Comparison of ENCODE assay signal across 15 cellular contexts in genomic region chr12:92537235-92537960, GRCh38.
DNase-seq lines count a peak whose midpoint lies in the region; ATAC-seq, FAIRE-seq and TF ChIP-seq lines count a peak whose summit lies in the region.
"Had no signal": no experiment of that assay in that cellular context is flagged by ENCODE, and none has a peak within 500 bp of the region (broad histone marks: within the 10 kb centered on the region; RNA-seq: fewer than 3 reads in every experiment).

No MANE protein-coding gene starts in this region.

- H3K9ac ChIP-seq in astrocyte (ENCODE audit: low read length) = no peak overlapping the region

- peak in 1 of 2 donors; percentile 68 for DNase-seq in cardiac muscle cell (ENCODE audit: low read depth in 1 of 2, low spot score in 1 of 2)
- no peak for DNase-seq in right cardiac atrium
- peak; percentile 43 for DNase-seq in MV-4-11 (lab: John Stamatoyannopoulos, UW)
- peak; percentile 33 for DNase-seq in astrocyte (ENCODE audit: low read depth)
- no peak for DNase-seq in H54 (ENCODE audit: insufficient read length, low spot score)
- no peak for DNase-seq in OCI-M2 (lab: John Stamatoyannopoulos, UW; ENCODE audit: unreplicated experiment)
- DNase-seq: caudate nucleus; hippocampal formation; NCI-H2227 treated with DMSO at 0.1 percent for 48 hours; stimulated activated CD4-positive, alpha-beta T cell treated with anti-CD3 and anti-CD28 coated beads, Interleukin-2, amount 100 ng/mL, for 48 hours; stimulated activated naive CD8-positive, alpha-beta T cell treated with anti-CD3 and anti-CD28 coated beads, Interleukin-15, Interleukin-2, amounts not matched to agents 100 U/mL and 50 U/mL, for 24 hours had no signal

- no peak overlapping the region for H3K4me2 ChIP-seq in astrocyte (ENCODE audit: low read length)

- H4K20me1 ChIP-seq in astrocyte (ENCODE audit: insufficient read depth, low read length) = no peaks in the 10 kb centered on the region

- no peak for TF ChIP-seq POLR2A in H54 (IDR thresholded peaks at IDR 0.05; ENCODE audit: low read depth, low read length)

- H3K4me3 ChIP-seq in cardiac muscle cell (no peak overlapping the region), right cardiac atrium (ENCODE audit: low read length) (no peak overlapping the region), astrocyte (ENCODE audit: insufficient read depth, low read depth, low read length) (no peak overlapping the region)

- H3K27me3 Mint-ChIP-seq in astrocyte (ENCODE audit: low read depth, unreplicated experiment) = no peaks in the 10 kb centered on the region
- no peaks in the 10 kb centered on the region for H3K27me3 Mint-ChIP-seq in stimulated activated memory B cell treated with anti-CD40 and anti-IgM and Interleukin-4, amounts not matched to agents 10 μg/mL and 1 μg/mL and 100 μg/mL, for 72 hours
- H3K27me3 Mint-ChIP-seq: memory B cell had no signal

- H3K36me3 ChIP-seq in cardiac muscle cell (no peaks in the 10 kb centered on the region), astrocyte (ENCODE audit: insufficient read depth, low read length) (no peaks in the 10 kb centered on the region)

- H3K4me1 ChIP-seq in cardiac muscle cell (ENCODE audit: low read depth) (peaks cover 10% of the 10 kb centered on the region), right cardiac atrium (ENCODE audit: control insufficient read depth, insufficient read depth, low read length) (peaks cover 13% of the 10 kb centered on the region), astrocyte (ENCODE audit: insufficient read depth, low read length) (peaks cover 12% of the 10 kb centered on the region)

- no peaks in the 10 kb centered on the region for H3K79me2 ChIP-seq in astrocyte (ENCODE audit: insufficient read depth, low read length)

- no peaks in the 10 kb centered on the region for H3K36me3 Mint-ChIP-seq in astrocyte (ENCODE audit: low read depth, unreplicated experiment)
- H3K36me3 Mint-ChIP-seq in stimulated activated memory B cell treated with anti-CD40 and anti-IgM and Interleukin-4, amounts not matched to agents 10 μg/mL and 1 μg/mL and 100 μg/mL, for 72 hours = no peaks in the 10 kb centered on the region
- H3K36me3 Mint-ChIP-seq: memory B cell had no signal

- H3K27ac Mint-ChIP-seq in astrocyte (ENCODE audit: unreplicated experiment) = peak overlapping the region; percentile 0
- H3K27ac Mint-ChIP-seq in stimulated activated memory B cell treated with anti-CD40 and anti-IgM and Interleukin-4, amounts not matched to agents 10 μg/mL and 1 μg/mL and 100 μg/mL, for 72 hours = peak overlapping the region; percentile 95
- H3K27ac Mint-ChIP-seq: memory B cell had no signal

- TF ChIP-seq CTCF in cardiac muscle cell (IDR thresholded peaks at IDR 0.05; ENCODE audit: low read depth, low read length) (no peak), astrocyte (IDR thresholded peaks at IDR 0.05; ENCODE audit: insufficient read depth, low read depth, low read length) (no peak)

- no peak for FAIRE-seq in astrocyte (lab: Jason Lieb, UNC)
- no peak for FAIRE-seq in H54 (lab: Jason Lieb, UNC)

- H3K9me3 ChIP-seq in cardiac muscle cell (ENCODE audit: low read depth) (no peaks in the 10 kb centered on the region), right cardiac atrium (ENCODE audit: control insufficient read depth, low read length) (peaks cover 1% of the 10 kb centered on the region), astrocyte (ENCODE audit: insufficient read depth, low read depth, low read length) (no peaks in the 10 kb centered on the region)

- peaks cover 1% of the 10 kb centered on the region for H3K9me3 Mint-ChIP-seq in astrocyte (ENCODE audit: unreplicated experiment)
- no peaks in the 10 kb centered on the region for H3K9me3 Mint-ChIP-seq in stimulated activated memory B cell treated with anti-CD40 and anti-IgM and Interleukin-4, amounts not matched to agents 10 μg/mL and 1 μg/mL and 100 μg/mL, for 72 hours
- H3K9me3 Mint-ChIP-seq: memory B cell had no signal

- peaks cover 24% of the 10 kb centered on the region for H3K4me1 Mint-ChIP-seq in astrocyte (ENCODE audit: low read depth, unreplicated experiment)
- H3K4me1 Mint-ChIP-seq in stimulated activated memory B cell treated with anti-CD40 and anti-IgM and Interleukin-4, amounts not matched to agents 10 μg/mL and 1 μg/mL and 100 μg/mL, for 72 hours = peaks cover 76% of the 10 kb centered on the region

- no peak overlapping the region for H2AFZ ChIP-seq in astrocyte (ENCODE audit: low read depth, low read length)

- WGBS in right cardiac atrium = 87% methylated on average over 3 of the region's 3 CpGs

- H3K4me3 Mint-ChIP-seq in astrocyte (ENCODE audit: unreplicated experiment) = no peak overlapping the region
- H3K4me3 Mint-ChIP-seq in stimulated activated memory B cell treated with anti-CD40 and anti-IgM and Interleukin-4, amounts not matched to agents 10 μg/mL and 1 μg/mL and 100 μg/mL, for 72 hours = no peak overlapping the region
- H3K4me3 Mint-ChIP-seq: memory B cell had no signal

- ATAC-seq in right cardiac atrium (no peak), GM21360 (IDR thresholded peaks at IDR 0.05; ENCODE audit: unreplicated experiment) (no peak)
- ATAC-seq in stimulated activated memory B cell treated with anti-CD40 and anti-IgM and Interleukin-4, amounts not matched to agents 10 μg/mL and 1 μg/mL and 100 μg/mL, for 72 hours = no peak
- ATAC-seq: stimulated activated naive CD8-positive, alpha-beta T cell treated with anti-CD3 and anti-CD28 coated beads, Interleukin-15, Interleukin-2, amounts not matched to agents 100 U/mL and 50 U/mL, for 24 hours had no signal

- peak overlapping the region; percentile 96 for H3K27ac ChIP-seq in cardiac muscle cell
- no peak overlapping the region for H3K27ac ChIP-seq in right cardiac atrium (ENCODE audit: low read length)
- no peak overlapping the region for H3K27ac ChIP-seq in astrocyte (ENCODE audit: low read depth, low read length)
- H3K27ac ChIP-seq: RWPE1 had no signal

- H3K27me3 ChIP-seq in cardiac muscle cell (no peaks in the 10 kb centered on the region), right cardiac atrium (ENCODE audit: control insufficient read depth, insufficient read depth) (no peaks in the 10 kb centered on the region), astrocyte (ENCODE audit: insufficient read depth, low read length) (no peaks in the 10 kb centered on the region)

- intact Hi-C loops in right cardiac atrium (cut with DNase I) = no loop called here

Comparison
In these comparisons a context has a peak if more than half of its experiments do, and no peak if none do; other contexts are left out.
1. DNase-seq: peak in MV-4-11 (single experiment) and astrocyte (single experiment); none in right cardiac atrium (0 of 3), H54 (single experiment) and OCI-M2 (single experiment).